In the genomic region with DNA sequence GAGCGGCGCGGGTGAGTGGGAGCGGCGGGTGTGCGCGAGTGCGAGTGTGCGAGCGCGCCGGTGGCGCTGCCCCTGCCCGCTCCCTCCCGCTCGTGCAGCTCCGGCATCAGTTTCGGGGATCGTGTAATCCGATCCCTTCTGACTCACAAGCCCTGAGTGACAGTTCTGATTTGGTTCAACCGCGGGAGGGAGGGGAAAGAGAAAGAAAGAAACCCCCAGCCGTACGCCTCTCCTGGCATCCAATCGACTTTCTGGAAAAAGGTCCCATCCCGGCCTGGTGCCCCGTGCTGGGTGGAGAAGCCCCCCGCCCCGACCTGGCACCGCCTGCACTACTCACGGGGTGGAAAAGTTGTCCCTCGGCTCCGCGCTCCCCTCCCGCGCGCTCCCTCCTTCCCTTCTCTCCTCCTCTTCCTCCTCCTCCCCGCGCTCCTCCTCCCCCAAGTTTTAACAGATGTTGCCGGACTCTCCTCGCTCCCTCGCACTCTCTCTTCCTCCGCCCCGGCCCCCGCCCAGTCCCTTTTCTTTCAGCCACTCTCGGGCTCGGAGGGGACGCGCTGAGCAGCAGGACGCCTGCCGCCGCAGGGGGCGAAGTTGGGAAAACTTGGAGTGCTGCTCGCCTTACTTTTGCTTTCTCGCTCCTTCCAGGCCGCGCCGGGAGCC, we compare ENCODE assay signal across 8 cellular contexts. TPM values are rescaled to one million over a fixed set of nuclear protein-coding genes. Genes with fewer than 3 reads are reported as not detected.
DNase-seq lines count a peak whose midpoint lies in the region; ATAC-seq and TF ChIP-seq lines count a peak whose summit lies in the region.

A gene (minus strand): TSS at position 48 of the 660 bp plus-strand sequence. CDS start 13,956 bp downstream, outside the sequence.

- no peak within 1 kb of the TSS for H4K91ac ChIP-seq in H9 (ENCODE audit: insufficient read length, low read depth, low read length)

- peaks cover 0 to 1% (median 0%) of the 10 kb centered on the region in 3 experiments; a peak in 1 of 7 replicates for H3K36me3 Mint-ChIP-seq in H9 (ENCODE audit: insufficient read depth in 1 of 3, low read depth in 3 of 3)

- H2BK15ac ChIP-seq in H9 (ENCODE audit: low read depth, low read length): no peak within 1 kb of the TSS

- H2BK20ac ChIP-seq in H9 (ENCODE audit: low read depth, low read length, poor library complexity, severe bottlenecking): no peak within 1 kb of the TSS

- no peak within 1 kb of the TSS for H2AFZ ChIP-seq in H9 (ENCODE audit: low read length)

- H3K79me1 ChIP-seq in H9 (ENCODE audit: insufficient read depth, low read depth, low read length, poor library complexity, severe bottlenecking): no peaks in the 10 kb centered on the region

- peaks cover 2% of the 10 kb centered on the region; the same call in 1 of the 2 replicates for H3K79me2 ChIP-seq in H9 (ENCODE audit: insufficient read depth, low read length)

- H3K4me2 ChIP-seq in H9 (ENCODE audit: insufficient read depth, insufficient read length, low read length): peak within 1 kb of the TSS; percentile 93

- H3K4me1 ChIP-seq in H9 (ENCODE audit: insufficient read depth, low read length): peaks cover 4% of the 10 kb centered on the region; the same call in 1 of the 2 replicates

- no peaks in the 10 kb centered on the region; the same call in 1 of the 2 replicates for H3K27me3 ChIP-seq in H9 (ENCODE audit: insufficient read depth, low read length)

- no peak within 1 kb of the TSS for H3T11ph ChIP-seq in H9 (ENCODE audit: low read length)

- no CpG with 5 or more reads among the region's 58 CpGs for WGBS in H9 (ENCODE audit: extremely low coverage, insufficient read length, low lambda C conversion rate)

- no peak within 1 kb of the TSS for H3K23ac ChIP-seq in H9 (ENCODE audit: insufficient read length, low read depth, low read length)

- no peak within 1 kb of the TSS for H4K8ac ChIP-seq in H9 (replicated peaks; ENCODE audit: insufficient read length, low read depth, low read length)

- peaks cover 25% of the 10 kb centered on the region for H3K23me2 ChIP-seq in H9 (ENCODE audit: insufficient read length, low read depth, low read length, poor library complexity, severe bottlenecking)

- no peak within 1 kb of the TSS for H4K5ac ChIP-seq in H9 (ENCODE audit: insufficient read length, low read depth, low read length)

- no peak within 1 kb of the TSS for H3K27ac ChIP-seq in H9 (ENCODE audit: insufficient read length, low read depth, low read length)

- no peak within 1 kb of the TSS for H3K18ac ChIP-seq in H9 (ENCODE audit: insufficient read length, low read depth, low read length)

- peak; percentile 89 for ATAC-seq in left ventricle myocardium superior

- H3K27me3 Mint-ChIP-seq in H9 (ENCODE audit: low read depth): peaks cover 33% of the 10 kb centered on the region

- peak within 1 kb of the TSS; percentile 95 to 96 (median 96) for H3K27ac Mint-ChIP-seq in H9

- DNase-seq in SKM-1 treated with dmso at 0.1 percent for 144 hours (lab: John Stamatoyannopoulos, UW; ENCODE audit: unreplicated experiment) (peak; percentile 30), SKM-1 (lab: John Stamatoyannopoulos, UW; ENCODE audit: unreplicated experiment) (no peak), H9 (peak; percentile 88), MV-4-11 (lab: John Stamatoyannopoulos, UW) (peak; percentile 18), anterior cingulate cortex (lab: John Stamatoyannopoulos, UW) (peak in 48 of 58 donors; percentile 31 to 82 (median 52)), left ventricle myocardium superior (peak; percentile 87), pons (ENCODE audit: low spot score) (peak; percentile 24), COR-L47 (lab: John Stamatoyannopoulos, UW) (no peak)

- no peak within 1 kb of the TSS for H3K56ac ChIP-seq in H9 (ENCODE audit: insufficient read length, low read depth, low read length)

- H3K4ac ChIP-seq in H9 (ENCODE audit: low read depth, low read length): no peak within 1 kb of the TSS

- H2BK120ac ChIP-seq in H9 (ENCODE audit: low read depth, low read length, poor library complexity, severe bottlenecking): no peak within 1 kb of the TSS

- no peaks in the 10 kb centered on the region for H3K9me3 ChIP-seq in H9 (ENCODE audit: control insufficient read depth, low read depth, low read length)

- peak within 1 kb of the TSS; percentile 39 for H3K9ac ChIP-seq in H9 (ENCODE audit: extremely low read depth, insufficient read length, low read length)

- no peak within 1 kb of the TSS for H2BK12ac ChIP-seq in H9 (ENCODE audit: insufficient read length, low read depth, low read length)

- H2BK5ac ChIP-seq in H9 (ENCODE audit: insufficient read length, low read length): no peak within 1 kb of the TSS

- H4K20me1 ChIP-seq in H9 (ENCODE audit: control insufficient read depth, insufficient read depth, insufficient read length): no peaks in the 10 kb centered on the region

- H2AK5ac ChIP-seq in H9 (ENCODE audit: insufficient read length, low read length): no peak within 1 kb of the TSS

- H3K14ac ChIP-seq in H9 (ENCODE audit: insufficient read depth, low read length): peak within 1 kb of the TSS; percentile 47

- H3K9me3 Mint-ChIP-seq in H9: peaks cover 0 to 1% of the 10 kb centered on the region in 2 experiments; a peak in 2 of 5 replicates

- TF ChIP-seq CTCF in H9 (conservative IDR thresholded peaks at IDR 0.05): no peak

- H3K4me3 Mint-ChIP-seq in H9: peak within 1 kb of the TSS; percentile 88 to 94

- H3K4me1 Mint-ChIP-seq in H9: peaks cover 64 to 66% of the 10 kb centered on the region in 2 experiments

- intact Hi-C loops in left ventricle myocardium superior (cut with micrococcal nuclease): no loop called here

RNA-seq across cellular contexts. Expression of the gene that starts here (rescaled TPM):
- 43.0 and 45.0 TPM in 2 replicates for total RNA-seq in H9 (2021)
- 4.4 TPM for total RNA-seq in left ventricle myocardium superior

Comparison
In these comparisons a context has a peak if more than half of its experiments do, and no peak if none do; other contexts are left out.
1. DNase-seq: peak in SKM-1 treated with dmso at 0.1 percent for 144 hours (single experiment), H9 (single experiment), MV-4-11 (single experiment), anterior cingulate cortex (48 of 58), left ventricle myocardium superior (single experiment) and pons (single experiment); none in SKM-1 (single experiment) and COR-L47 (single experiment).